In the genomic region with DNA sequence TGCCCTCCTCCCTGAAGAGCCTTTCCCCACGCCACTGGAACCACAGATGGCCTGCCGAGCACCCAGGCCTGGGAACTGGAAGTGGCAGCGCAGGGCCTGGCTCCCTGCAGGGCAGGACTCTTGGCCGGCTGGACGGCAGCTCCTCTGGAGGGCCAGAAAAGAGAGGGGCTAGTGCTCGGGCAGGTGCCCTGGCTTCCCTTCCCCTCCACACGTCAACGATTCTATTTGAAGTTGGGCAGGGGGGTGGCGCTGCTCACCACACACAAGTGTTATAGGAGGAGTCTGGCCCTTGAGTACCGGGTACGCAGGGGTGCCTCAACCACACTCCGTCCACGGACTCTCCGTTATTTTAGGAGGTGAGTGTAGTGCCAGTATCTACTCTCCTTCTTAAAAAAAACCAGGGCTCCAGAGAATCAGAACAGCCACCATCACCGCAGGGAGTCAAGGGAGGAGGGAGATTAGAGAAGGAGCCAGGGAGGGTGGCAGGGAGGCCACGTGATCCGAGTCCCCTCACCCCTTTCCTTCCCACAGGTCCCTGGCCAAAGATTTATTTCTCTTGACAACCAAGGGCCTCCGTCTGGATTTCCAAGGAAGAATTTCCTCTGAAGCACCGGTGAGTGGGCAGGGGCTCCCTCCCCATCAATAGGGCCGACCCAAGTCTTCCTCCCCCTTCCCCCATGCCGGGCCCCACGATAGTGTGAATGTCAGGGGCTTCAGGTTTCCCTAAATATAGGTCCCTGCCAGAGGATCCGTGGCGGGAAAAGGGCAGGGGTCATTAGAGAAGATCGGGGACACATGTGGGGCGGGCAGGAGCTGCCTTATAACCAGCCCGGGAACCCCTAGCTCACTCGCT, we compare ENCODE assay signal across 8 cellular contexts. TPM values are rescaled to one million over a fixed set of nuclear protein-coding genes. Genes with fewer than 3 reads are reported as not detected.
DNase-seq lines count a peak whose midpoint lies in the region; ATAC-seq and TF ChIP-seq lines count a peak whose summit lies in the region.

No MANE protein-coding gene starts in this region.

- no peaks in the 10 kb centered on the region for H3K9me3 Mint-ChIP-seq in CD8-positive, alpha-beta memory T cell
- no peaks in the 10 kb centered on the region for H3K9me3 Mint-ChIP-seq in activated CD4-positive, alpha-beta T cell treated with anti-CD3 and anti-CD28 coated beads for 36 hours (ENCODE audit: low read depth)

- CTCF ChIA-PET in CD8-positive, alpha-beta memory T cell (lab: Charles Lee) = interaction anchor here (0.7 to 1.5 kb wide), 11 partner anchors 9 to 373 kb away, joined by 3 to 10 read pairs (median 3); a partner anchor contains a TSS
- CTCF ChIA-PET in activated CD4-positive, alpha-beta T cell treated with anti-CD3 and anti-CD28 coated beads for 36 hours (lab: Charles Lee) = interaction anchor here (0.5 to 1.2 kb wide), 7 partner anchors 9 to 1218 kb away, joined by 3 to 8 read pairs (median 4); a partner anchor contains a TSS

- peak overlapping the region; percentile 92 to 100 (median 99) for H3K4me3 Mint-ChIP-seq in CD8-positive, alpha-beta memory T cell
- peak overlapping the region; percentile 88 for H3K4me3 Mint-ChIP-seq in activated CD4-positive, alpha-beta T cell treated with anti-CD3 and anti-CD28 coated beads for 36 hours

- peak; percentile 35 to 83 (median 54) for DNase-seq in CD8-positive, alpha-beta memory T cell
- peak; percentile 79 for DNase-seq in NCI-H2171 treated with DMSO at 0.1 percent for 48 hours (lab: John Stamatoyannopoulos, UW)
- peak; percentile 85 for DNase-seq in activated CD4-positive, alpha-beta T cell treated with anti-CD3 and anti-CD28 coated beads for 36 hours
- DNase-seq in coronary artery (ENCODE audit: low spot score) = peak; percentile 87
- peak; percentile 73 to 95 for DNase-seq in lower leg skin (ENCODE audit: low spot score in 2 of 2)
- DNase-seq in stimulated activated CD4-positive, alpha-beta T cell treated with anti-CD3 and anti-CD28 coated beads, Interleukin-4, amount 100 ng/mL, for 4 hours = peak; percentile 65 to 72

- POLR2A ChIA-PET in CD8-positive, alpha-beta memory T cell (lab: Charles Lee) = interaction anchor here (0.6 to 7.1 kb wide), 10 partner anchors 9 to 354 kb away, joined by 3 to 89 read pairs (median 14); a partner anchor contains a TSS
- POLR2A ChIA-PET in activated CD4-positive, alpha-beta T cell treated with anti-CD3 and anti-CD28 coated beads for 36 hours (lab: Charles Lee) = interaction anchor here (1.2 to 2.1 kb wide), 3 partner anchors 11 to 119 kb away, joined by 5 to 7 read pairs (median 6); a partner anchor contains a TSS

- no peak for TF ChIP-seq POLR2A in lower leg skin (IDR thresholded peaks at IDR 0.05)

- peak overlapping the region; percentile 91 for H3K27ac ChIP-seq in CD8-positive, alpha-beta memory T cell (ENCODE audit: low read depth, low read length)
- peak overlapping the region; percentile 99 to 100 for H3K27ac ChIP-seq in coronary artery

- H3K36me3 ChIP-seq in CD8-positive, alpha-beta memory T cell (ENCODE audit: insufficient read depth, low read length) = peaks cover 24% of the 10 kb centered on the region

- H3K27ac Mint-ChIP-seq in CD8-positive, alpha-beta memory T cell = peak overlapping the region; percentile 92 to 99 (median 99)
- H3K27ac Mint-ChIP-seq in activated CD4-positive, alpha-beta T cell treated with anti-CD3 and anti-CD28 coated beads for 36 hours = peak overlapping the region; percentile 99

- no peaks in the 10 kb centered on the region for H3K9me3 ChIP-seq in CD8-positive, alpha-beta memory T cell (ENCODE audit: low read length)

- TF ChIP-seq CTCF in coronary artery (IDR thresholded peaks at IDR 0.05) (no peak), lower leg skin (IDR thresholded peaks at IDR 0.05) (no peak)

- peaks cover 36% of the 10 kb centered on the region for H3K4me1 ChIP-seq in CD8-positive, alpha-beta memory T cell (ENCODE audit: insufficient read depth, low read length)

- H3K27me3 Mint-ChIP-seq in CD8-positive, alpha-beta memory T cell = peaks cover 0 to 3% of the 10 kb centered on the region in 2 donors
- no peaks in the 10 kb centered on the region for H3K27me3 Mint-ChIP-seq in activated CD4-positive, alpha-beta T cell treated with anti-CD3 and anti-CD28 coated beads for 36 hours

- intact Hi-C loops in activated CD4-positive, alpha-beta T cell treated with anti-CD3 and anti-CD28 coated beads for 36 hours (cut with DNase I, micrococcal nuclease) = loop anchor here (2.0 to 10.0 kb wide), 6 partner anchors 67 to 1139 kb away; a partner anchor contains a TSS
- intact Hi-C loops in lower leg skin (cut with DNase I; ENCODE audit: low total_unique reads) = loop anchor here (5.0 kb wide), 1 partner anchor 102 kb away; a partner anchor contains a TSS

- peaks cover 3 to 45% (median 8%) of the 10 kb centered on the region in 3 donors for H3K36me3 Mint-ChIP-seq in CD8-positive, alpha-beta memory T cell
- peaks cover 44% of the 10 kb centered on the region for H3K36me3 Mint-ChIP-seq in activated CD4-positive, alpha-beta T cell treated with anti-CD3 and anti-CD28 coated beads for 36 hours (ENCODE audit: low read depth)

- ATAC-seq in GM21737 (IDR thresholded peaks at IDR 0.05; ENCODE audit: unreplicated experiment) = peak; percentile 36
- peak; percentile 40 for ATAC-seq in activated CD4-positive, alpha-beta T cell treated with anti-CD3 and anti-CD28 coated beads for 36 hours
- ATAC-seq in HG03457 (IDR thresholded peaks at IDR 0.05; ENCODE audit: unreplicated experiment) = no peak

- 4 to 5% methylated on average over 24 to 25 of the region's 28 CpGs for WGBS in lower leg skin, 2 donors

- peaks cover 25 to 34% (median 34%) of the 10 kb centered on the region in 3 donors for H3K4me1 Mint-ChIP-seq in CD8-positive, alpha-beta memory T cell
- H3K4me1 Mint-ChIP-seq in activated CD4-positive, alpha-beta T cell treated with anti-CD3 and anti-CD28 coated beads for 36 hours = peaks cover 22% of the 10 kb centered on the region

- peak overlapping the region; percentile 85 for H3K4me3 ChIP-seq in CD8-positive, alpha-beta memory T cell (ENCODE audit: low read length)
- H3K4me3 ChIP-seq in coronary artery = peak overlapping the region; percentile 80
- peak overlapping the region; percentile 39 for H3K4me3 ChIP-seq in lower leg skin (ENCODE audit: low read depth, poor library complexity, severe bottlenecking)

- no peaks in the 10 kb centered on the region for H3K27me3 ChIP-seq in CD8-positive, alpha-beta memory T cell (ENCODE audit: insufficient read depth, low read length, poor library complexity, severe bottlenecking)

RNA-seq across cellular contexts. Expression of a gene that starts 1.4 kb away (rescaled TPM):
- 1,000 to 10,000 TPM; 1,907 to 1,909 TPM for total RNA-seq in CD8-positive, alpha-beta memory T cell
- polyA plus RNA-seq in CD8-positive, alpha-beta memory T cell = 1,157 TPM
- total RNA-seq in activated CD4-positive, alpha-beta T cell treated with anti-CD3 and anti-CD28 coated beads for 36 hours = 1,000 to 10,000 TPM; 2,482 to 3,644 TPM
- total RNA-seq in lower leg skin = 100 to 1,000 TPM; 836 to 988 (median 910) TPM

RNA-seq across cellular contexts. Expression of a gene that starts 11.7 kb away (rescaled TPM):
- total RNA-seq in CD8-positive, alpha-beta memory T cell = 100 to 1,000 TPM; 137 to 149 TPM
- polyA plus RNA-seq in CD8-positive, alpha-beta memory T cell = 201 TPM
- total RNA-seq in activated CD4-positive, alpha-beta T cell treated with anti-CD3 and anti-CD28 coated beads for 36 hours = 100 to 1,000 TPM; 106 to 113 TPM
- 10 to 100 TPM; 53.3 to 75.4 (median 67.4) TPM for total RNA-seq in lower leg skin

RNA-seq across cellular contexts. Expression of a gene that starts 27.6 kb away (rescaled TPM):
- under 1 TPM; 0.71 to 0.83 TPM for total RNA-seq in CD8-positive, alpha-beta memory T cell
- polyA plus RNA-seq in CD8-positive, alpha-beta memory T cell = not detected
- 1 to 10 TPM; 2.7 to 3.0 TPM for total RNA-seq in activated CD4-positive, alpha-beta T cell treated with anti-CD3 and anti-CD28 coated beads for 36 hours
- total RNA-seq in lower leg skin = 1 to 10 TPM; 2.6 to 7.2 (median 3.8) TPM

RNA-seq across cellular contexts. Expression of a gene that starts 31.9 kb away (rescaled TPM):
- total RNA-seq in CD8-positive, alpha-beta memory T cell = 10 to 100 TPM; 32.6 to 36.1 TPM
- polyA plus RNA-seq in CD8-positive, alpha-beta memory T cell = 326 TPM
- 10 to 100 TPM; 17.4 to 19.1 TPM for total RNA-seq in activated CD4-positive, alpha-beta T cell treated with anti-CD3 and anti-CD28 coated beads for 36 hours
- total RNA-seq in lower leg skin = 100 to 1,000 TPM; 185 to 351 (median 229) TPM

RNA-seq across cellular contexts. Expression of a gene that starts 33.0 kb away (rescaled TPM):
- under 1 TPM; 0.55 to 0.84 TPM for total RNA-seq in CD8-positive, alpha-beta memory T cell
- polyA plus RNA-seq in CD8-positive, alpha-beta memory T cell = not detected
- 1 to 10 TPM; 3.7 to 4.0 TPM for total RNA-seq in activated CD4-positive, alpha-beta T cell treated with anti-CD3 and anti-CD28 coated beads for 36 hours
- not detected for total RNA-seq in lower leg skin
